8 cellular contexts compared by ENCODE assay signal in the genomic region with DNA sequence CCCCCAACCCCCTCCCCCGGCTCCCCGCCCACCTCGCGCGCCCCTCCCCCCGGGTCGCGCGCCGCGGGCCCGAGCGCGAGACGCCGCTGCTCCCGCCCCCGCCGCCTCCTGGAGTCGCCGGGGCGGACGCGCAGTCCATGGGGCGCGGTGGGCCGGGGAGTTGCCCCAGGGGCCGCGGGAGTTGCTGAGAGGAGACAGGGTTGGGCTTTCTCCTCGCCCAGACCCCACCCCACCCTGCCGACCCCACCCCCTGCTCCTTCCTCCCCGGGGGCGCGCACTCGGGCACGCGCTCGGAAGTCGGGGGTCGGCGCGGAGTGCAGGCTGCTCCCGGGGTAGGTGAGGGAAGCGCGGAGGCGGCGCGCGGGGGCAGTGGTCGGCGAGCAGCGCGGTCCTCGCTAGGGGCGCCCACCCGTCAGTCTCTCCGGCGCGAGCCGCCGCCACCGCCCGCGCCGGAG. TPM values are rescaled to one million over a fixed set of nuclear protein-coding genes. Genes with fewer than 3 reads are reported as not detected.
A peak's percentile ranks its signal among the peaks of the same experiment; 100 is the strongest.
DNase-seq lines count a peak whose midpoint lies in the region; ATAC-seq and TF ChIP-seq lines count a peak whose summit lies in the region.

A gene (plus strand): TSS at position 275 of the 455 bp plus-strand sequence. CDS start 297 bp downstream, outside the sequence.

- H4K20me1 ChIP-seq in BLaER1 treated with 17β-estradiol and CSF1 and Interleukin-3, amounts not matched to agents 10 nM and 100 nM = peaks cover 11 to 44% (median 31%) of the 10 kb centered on the region in 11 experiments; a peak in 16 of 22 replicates
- H4K20me1 ChIP-seq in fibroblast of lung (ENCODE audit: control insufficient read depth, extremely low read depth, insufficient read depth, low read length) = peaks cover 2% of the 10 kb centered on the region

- H3K79me2 ChIP-seq in fibroblast of lung (ENCODE audit: control insufficient read depth, insufficient read depth, low read length) = peaks cover 49% of the 10 kb centered on the region

- TF ChIP-seq CTCF in fibroblast of lung (conservative IDR thresholded peaks at IDR 0.05 in 1 of 2, IDR thresholded peaks at IDR 0.05 in 1 of 2; ENCODE audit: low read depth in 1 of 2, low read length in 2 of 2) = no peak

- peaks cover 37 to 51% (median 43%) of the 10 kb centered on the region in 10 experiments for H3K4me1 ChIP-seq in BLaER1 treated with 17β-estradiol and CSF1 and Interleukin-3, amounts not matched to agents 10 nM and 100 nM
- H3K4me1 ChIP-seq in fibroblast of lung (ENCODE audit: control insufficient read depth, extremely low read depth, insufficient read depth, low read length) (peaks cover 9% of the 10 kb centered on the region), muscle layer of duodenum (ENCODE audit: control insufficient read depth in 1 of 2, insufficient read depth in 2 of 2, low read length in 2 of 2) (peaks cover 7 to 15% of the 10 kb centered on the region in 2 donors)

- peak within 1 kb of the TSS; percentile 81 to 98 (median 86) for H3K4me3 ChIP-seq in BLaER1 treated with 17β-estradiol and CSF1 and Interleukin-3, amounts not matched to agents 10 nM and 100 nM
- peak within 1 kb of the TSS; percentile 74 to 93 (median 87) for H3K4me3 ChIP-seq in fibroblast of lung (replicated peaks in 1 of 4; ENCODE audit: control extremely low read depth in 1 of 4, insufficient read depth in 1 of 4, low read depth in 3 of 4, low read length in 4 of 4)
- H3K4me3 ChIP-seq in muscle layer of duodenum (ENCODE audit: low read depth in 1 of 2, low read length in 2 of 2) = peak within 1 kb of the TSS; percentile 69 to 78

- DNase-seq in NCI-H2196 (lab: John Stamatoyannopoulos, UW; ENCODE audit: unreplicated experiment) = peak; percentile 67
- DNase-seq in activated T-cell treated with anti-CD3 and anti-CD28 coated beads, Interleukin-2, amount 50 U/mL, for 1 hour = peak; percentile 27
- peak; percentile 82 to 84 for DNase-seq in fibroblast of lung (ENCODE audit: low read depth in 2 of 2)
- DNase-seq in ureter (ENCODE audit: low spot score) = peak; percentile 73

- no peaks in the 10 kb centered on the region for H3K9me3 ChIP-seq in BLaER1 treated with 17β-estradiol and CSF1 and Interleukin-3, amounts not matched to agents 10 nM and 100 nM (replicated peaks in 1 of 11)
- no peaks in the 10 kb centered on the region for H3K9me3 ChIP-seq in fibroblast of lung (ENCODE audit: control insufficient read depth, insufficient read depth, low read depth, low read length)
- no peaks in the 10 kb centered on the region for H3K9me3 ChIP-seq in muscle layer of duodenum (ENCODE audit: control insufficient read depth in 1 of 2, low read length in 2 of 2)

- no peaks in the 10 kb centered on the region for H3K27me3 ChIP-seq in BLaER1 treated with 17β-estradiol and CSF1 and Interleukin-3, amounts not matched to agents 10 nM and 100 nM
- H3K27me3 ChIP-seq in fibroblast of lung (ENCODE audit: control insufficient read depth, insufficient read depth, low read length) (no peaks in the 10 kb centered on the region), muscle layer of duodenum (ENCODE audit: low read depth, low read length) (no peaks in the 10 kb centered on the region)

- peaks cover 0 to 16% (median 9%) of the 10 kb centered on the region in 11 experiments; a peak in 12 of 22 replicates for H3K36me3 ChIP-seq in BLaER1 treated with 17β-estradiol and CSF1 and Interleukin-3, amounts not matched to agents 10 nM and 100 nM
- H3K36me3 ChIP-seq in fibroblast of lung (ENCODE audit: control insufficient read depth, insufficient read depth, low read length) (no peaks in the 10 kb centered on the region), muscle layer of duodenum (ENCODE audit: control insufficient read depth in 1 of 2, insufficient read depth in 2 of 2, low read length in 2 of 2) (peaks cover 0 to 4% of the 10 kb centered on the region in 2 donors)

- H3K4me2 ChIP-seq in BLaER1 treated with 17β-estradiol and CSF1 and Interleukin-3, amounts not matched to agents 10 nM and 100 nM = peak within 1 kb of the TSS; percentile 84 to 98 (median 89)
- H3K4me2 ChIP-seq in fibroblast of lung (ENCODE audit: extremely low read depth, insufficient read depth, low read length) = peak within 1 kb of the TSS; percentile 79

- ATAC-seq in GM18858 (IDR thresholded peaks at IDR 0.05; ENCODE audit: unreplicated experiment) = peak; percentile 16
- peak; percentile 41 for ATAC-seq in HG03025 (IDR thresholded peaks at IDR 0.05; ENCODE audit: low FRiP score, unreplicated experiment)

- H3K9ac ChIP-seq in BLaER1 treated with 17β-estradiol and CSF1 and Interleukin-3, amounts not matched to agents 10 nM and 100 nM = peak within 1 kb of the TSS; percentile 94 to 99 (median 99)
- peak within 1 kb of the TSS; percentile 91 for H3K9ac ChIP-seq in fibroblast of lung (ENCODE audit: insufficient read depth, low read length)

- H3K27ac ChIP-seq in BLaER1 treated with 17β-estradiol and CSF1 and Interleukin-3, amounts not matched to agents 10 nM and 100 nM = peak within 1 kb of the TSS; percentile 95 to 100 (median 99)
- H3K27ac ChIP-seq in fibroblast of lung (ENCODE audit: insufficient read depth, low read length) = peak within 1 kb of the TSS; percentile 97
- peak within 1 kb of the TSS; percentile 93 for H3K27ac ChIP-seq in muscle layer of duodenum (ENCODE audit: low read length)

- H2AFZ ChIP-seq in fibroblast of lung (ENCODE audit: low read length) = no peak within 1 kb of the TSS

RNA-seq across cellular contexts. Expression of the gene that starts here (rescaled TPM):
- total RNA-seq in fibroblast of lung = 408 and 477 TPM in 2 replicates
- polyA plus RNA-seq in fibroblast of lung = 270 and 604 TPM in 2 replicates
- 171 and 508 TPM in 2 replicates for polyA plus RNA-seq in fibroblast of lung (2012)
- 458 and 626 TPM in 2 replicates for polyA minus RNA-seq in fibroblast of lung (ENCODE audit: low replicate concordance)
- total RNA-seq in ureter = 111 TPM

Comparison
In these comparisons a context has a peak if more than half of its experiments do, and no peak if none do; other contexts are left out.
1. Peak in every context shown above with its lines: DNase-seq, ATAC-seq, H3K4me3 ChIP-seq and H3K27ac ChIP-seq.
2. DNase-seq: peak in every context shown above with its lines; median percentile 83 in fibroblast of lung; 73 in ureter; 67 in NCI-H2196; 27 in activated T-cell treated with anti-CD3 and anti-CD28 coated beads, Interleukin-2, amount 50 U/mL, for 1 hour.